ENCODE assay signal across 2 cellular contexts in genomic region chr11:119441898-119442243, GRCh38.
A peak's percentile ranks its signal among the peaks of the same experiment; 100 is the strongest.
TF ChIP-seq lines count a peak whose summit lies in the region.

No MANE protein-coding gene starts in this region.

TF ChIP-seq in HEK293, 187 proteins besides CTCF, POLR2A, EP300 and RAD21 (continued from another document):
- TF ChIP-seq ZNF670 (tag by site-specific recombination; IDR thresholded peaks at IDR 0.05; ENCODE audit: low read depth) (no peak), ZNF341 (tag by site-specific recombination; IDR thresholded peaks at IDR 0.05; ENCODE audit: low read depth) (peak; percentile 39; the same call in 1 of the 2 replicates), ZNF561 (tag by site-specific recombination; IDR thresholded peaks at IDR 0.05; ENCODE audit: borderline replicate concordance) (no peak)
TF ChIP-seq in HEK293: peak in this region for 1.

TF ChIP-seq in K562, 482 proteins besides CTCF, POLR2A, EP300 and RAD21 (continued from another document and continues in another):
- TF ChIP-seq ELK1 (CRISPR knock-in tag; IDR thresholded peaks at IDR 0.05), result no peak
- TF ChIP-seq GABPA (tag; conservative IDR thresholded peaks at IDR 0.05; ENCODE audit: low read depth), result no peak
- TF ChIP-seq ZNF589 (CRISPR knock-in tag; IDR thresholded peaks at IDR 0.05; ENCODE audit: low read depth), result 0 out of 2 replicates have a peak, but pooled peaks have one; percentile 54
- 0 out of 2 replicates have a peak, but pooled peaks have one; percentile 26 for TF ChIP-seq VEZF1 (CRISPR knock-in tag; IDR thresholded peaks at IDR 0.05)
- TF ChIP-seq MAFG (tag; conservative IDR thresholded peaks at IDR 0.05), result no peak
- no peak for TF ChIP-seq AFF1 (IDR thresholded peaks at IDR 0.05; ENCODE audit: low read depth in 1 of 2, partially characterized antibody in 2 of 2)
- no peak for TF ChIP-seq TRIM24 (IDR thresholded peaks at IDR 0.05)
- 0 out of 4 replicates have a peak, but pooled peaks of 1 of the 2 experiments have one; percentile 16 for TF ChIP-seq ZMIZ1 (IDR thresholded peaks at IDR 0.05; ENCODE audit: low read depth in 2 of 2, low read length in 2 of 2)
- TF ChIP-seq ZBTB49 (CRISPR knock-in tag; IDR thresholded peaks at IDR 0.05; ENCODE audit: borderline replicate concordance), result no peak
- peak; percentile 18 to 29; a peak in 2 of 4 replicates for TF ChIP-seq MNT (conservative IDR thresholded peaks at IDR 0.05)
- TF ChIP-seq ATF2 (CRISPR knock-in tag; IDR thresholded peaks at IDR 0.05), result no peak
- peak; percentile 77 for TF ChIP-seq ETV1 (tag; conservative IDR thresholded peaks at IDR 0.05; ENCODE audit: low read depth)
- no peak for TF ChIP-seq TARDBP (IDR thresholded peaks at IDR 0.05)
- no peak for TF ChIP-seq ZNF668 (CRISPR knock-in tag; IDR thresholded peaks at IDR 0.05)
- TF ChIP-seq SAFB2 (IDR thresholded peaks at IDR 0.05; ENCODE audit: borderline replicate concordance, low read depth, low read length, severe bottlenecking), result no peak
- TF ChIP-seq MIER1 (IDR thresholded peaks at IDR 0.05; ENCODE audit: low read depth), result no peak
- TF ChIP-seq ADNP (tag; IDR thresholded peaks at IDR 0.05), result peak; percentile 48; the same call in 1 of the 2 replicates
- TF ChIP-seq ATF7 (IDR thresholded peaks at IDR 0.05), result peak; percentile 37; the same call in 1 of the 2 replicates
- no peak for TF ChIP-seq NCOR1 (IDR thresholded peaks at IDR 0.05)
- no peak for TF ChIP-seq DEAF1 (CRISPR knock-in tag; IDR thresholded peaks at IDR 0.05)
- TF ChIP-seq LCOR (CRISPR knock-in tag; IDR thresholded peaks at IDR 0.05), result no peak
- TF ChIP-seq FOXK2 (conservative IDR thresholded peaks at IDR 0.05 in 1 of 2, IDR thresholded peaks at IDR 0.05 in 1 of 2; ENCODE audit: low read depth in 2 of 2), result 0 out of 4 replicates have a peak, but pooled peaks of 1 of the 2 experiments have one; percentile 56
- peak; percentile 23; the same call in 1 of the 2 replicates for TF ChIP-seq ARID3A (IDR thresholded peaks at IDR 0.05; ENCODE audit: borderline replicate concordance, low read depth, low read length)
- no peak for TF ChIP-seq ZNF717 (CRISPR knock-in tag; IDR thresholded peaks at IDR 0.05)
- TF ChIP-seq TAF1 (IDR thresholded peaks at IDR 0.05; ENCODE audit: control insufficient read depth, extremely low read depth, insufficient read depth, low read length, severe bottlenecking), result no peak
- no peak for TF ChIP-seq PTRF (tag; IDR thresholded peaks at IDR 0.05)
- TF ChIP-seq PRDM10 (IDR thresholded peaks at IDR 0.05; ENCODE audit: partially characterized antibody), result peak; percentile 87
- no peak for TF ChIP-seq RNF2 (IDR thresholded peaks at IDR 0.05)
